ENCODE assay signal across 1 cellular context in the genomic region with DNA sequence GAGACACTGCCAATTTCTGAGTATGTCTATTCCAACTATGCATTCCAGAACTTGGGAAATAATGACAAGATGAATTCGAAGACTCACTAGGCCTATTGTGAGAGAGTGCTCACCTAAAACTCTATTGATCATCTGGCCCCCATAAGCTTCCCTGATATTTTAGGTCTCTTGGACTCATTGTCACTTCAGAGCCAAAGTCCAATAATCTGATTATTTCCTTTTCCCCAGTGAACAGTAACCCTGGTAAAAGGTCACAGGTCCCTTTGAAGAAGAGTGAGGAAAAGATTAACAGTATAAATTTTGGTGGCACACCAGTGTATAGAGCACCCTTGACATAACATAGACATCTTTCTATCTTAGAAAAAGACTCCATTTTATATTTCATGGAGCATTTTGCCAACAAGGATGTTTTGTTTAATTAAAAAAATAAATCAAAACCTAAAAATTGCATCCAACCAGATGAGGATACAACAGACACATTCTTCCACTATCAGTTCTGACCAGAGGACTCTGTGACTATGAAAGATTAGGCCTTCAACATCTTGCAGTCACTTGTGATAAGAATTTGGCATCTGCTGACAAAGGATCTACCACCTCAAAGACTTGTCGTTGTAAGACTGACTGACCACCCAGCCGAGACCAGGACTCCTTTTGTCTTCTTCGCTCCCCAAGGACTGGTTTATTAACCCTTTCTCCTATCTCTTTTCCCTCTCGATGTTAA.
A peak's percentile ranks its signal among the peaks of the same experiment; 100 is the strongest.
TF ChIP-seq lines count a peak whose summit lies in the region.

No MANE protein-coding gene starts in this region.

TF ChIP-seq in K562, 482 proteins besides CTCF, POLR2A, EP300 and RAD21 (continued from another document and continues in another):
- TF ChIP-seq, protein P1, sequence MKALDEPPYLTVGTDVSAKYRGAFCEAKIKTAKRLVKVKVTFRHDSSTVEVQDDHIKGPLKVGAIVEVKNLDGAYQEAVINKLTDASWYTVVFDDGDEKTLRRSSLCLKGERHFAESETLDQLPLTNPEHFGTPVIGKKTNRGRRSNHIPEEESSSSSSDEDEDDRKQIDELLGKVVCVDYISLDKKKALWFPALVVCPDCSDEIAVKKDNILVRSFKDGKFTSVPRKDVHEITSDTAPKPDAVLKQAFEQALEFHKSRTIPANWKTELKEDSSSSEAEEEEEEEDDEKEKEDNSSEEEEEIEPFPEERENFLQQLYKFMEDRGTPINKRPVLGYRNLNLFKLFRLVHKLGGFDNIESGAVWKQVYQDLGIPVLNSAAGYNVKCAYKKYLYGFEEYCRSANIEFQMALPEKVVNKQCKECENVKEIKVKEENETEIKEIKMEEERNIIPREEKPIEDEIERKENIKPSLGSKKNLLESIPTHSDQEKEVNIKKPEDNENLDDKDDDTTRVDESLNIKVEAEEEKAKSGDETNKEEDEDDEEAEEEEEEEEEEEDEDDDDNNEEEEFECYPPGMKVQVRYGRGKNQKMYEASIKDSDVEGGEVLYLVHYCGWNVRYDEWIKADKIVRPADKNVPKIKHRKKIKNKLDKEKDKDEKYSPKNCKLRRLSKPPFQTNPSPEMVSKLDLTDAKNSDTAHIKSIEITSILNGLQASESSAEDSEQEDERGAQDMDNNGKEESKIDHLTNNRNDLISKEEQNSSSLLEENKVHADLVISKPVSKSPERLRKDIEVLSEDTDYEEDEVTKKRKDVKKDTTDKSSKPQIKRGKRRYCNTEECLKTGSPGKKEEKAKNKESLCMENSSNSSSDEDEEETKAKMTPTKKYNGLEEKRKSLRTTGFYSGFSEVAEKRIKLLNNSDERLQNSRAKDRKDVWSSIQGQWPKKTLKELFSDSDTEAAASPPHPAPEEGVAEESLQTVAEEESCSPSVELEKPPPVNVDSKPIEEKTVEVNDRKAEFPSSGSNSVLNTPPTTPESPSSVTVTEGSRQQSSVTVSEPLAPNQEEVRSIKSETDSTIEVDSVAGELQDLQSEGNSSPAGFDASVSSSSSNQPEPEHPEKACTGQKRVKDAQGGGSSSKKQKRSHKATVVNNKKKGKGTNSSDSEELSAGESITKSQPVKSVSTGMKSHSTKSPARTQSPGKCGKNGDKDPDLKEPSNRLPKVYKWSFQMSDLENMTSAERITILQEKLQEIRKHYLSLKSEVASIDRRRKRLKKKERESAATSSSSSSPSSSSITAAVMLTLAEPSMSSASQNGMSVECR (CRISPR knock-in tag; IDR thresholded peaks at IDR 0.05): no peak
- no peak for TF ChIP-seq ETV1 (tag; conservative IDR thresholded peaks at IDR 0.05; ENCODE audit: low read depth)
- TF ChIP-seq, protein P2, sequence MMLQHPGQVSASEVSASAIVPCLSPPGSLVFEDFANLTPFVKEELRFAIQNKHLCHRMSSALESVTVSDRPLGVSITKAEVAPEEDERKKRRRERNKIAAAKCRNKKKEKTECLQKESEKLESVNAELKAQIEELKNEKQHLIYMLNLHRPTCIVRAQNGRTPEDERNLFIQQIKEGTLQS (IDR thresholded peaks at IDR 0.05): no peak
- TF ChIP-seq, protein P2 (CRISPR knock-in tag; conservative IDR thresholded peaks at IDR 0.05): no peak
- TF ChIP-seq, protein P3, sequence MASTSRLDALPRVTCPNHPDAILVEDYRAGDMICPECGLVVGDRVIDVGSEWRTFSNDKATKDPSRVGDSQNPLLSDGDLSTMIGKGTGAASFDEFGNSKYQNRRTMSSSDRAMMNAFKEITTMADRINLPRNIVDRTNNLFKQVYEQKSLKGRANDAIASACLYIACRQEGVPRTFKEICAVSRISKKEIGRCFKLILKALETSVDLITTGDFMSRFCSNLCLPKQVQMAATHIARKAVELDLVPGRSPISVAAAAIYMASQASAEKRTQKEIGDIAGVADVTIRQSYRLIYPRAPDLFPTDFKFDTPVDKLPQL (IDR thresholded peaks at IDR 0.05; ENCODE audit: extremely low read depth, insufficient read length): no peak
- TF ChIP-seq TBP (optimal IDR thresholded peaks at IDR 0.05; ENCODE audit: low read depth, low read length): no peak
- TF ChIP-seq ZNF121 (CRISPR knock-in tag; conservative IDR thresholded peaks at IDR 0.05): no peak
- no peak for TF ChIP-seq NUFIP1 (IDR thresholded peaks at IDR 0.05; ENCODE audit: partially characterized antibody)
- TF ChIP-seq KLF13 (tag; IDR thresholded peaks at IDR 0.05; ENCODE audit: borderline replicate concordance, low read depth): no peak
- TF ChIP-seq, protein P4, sequence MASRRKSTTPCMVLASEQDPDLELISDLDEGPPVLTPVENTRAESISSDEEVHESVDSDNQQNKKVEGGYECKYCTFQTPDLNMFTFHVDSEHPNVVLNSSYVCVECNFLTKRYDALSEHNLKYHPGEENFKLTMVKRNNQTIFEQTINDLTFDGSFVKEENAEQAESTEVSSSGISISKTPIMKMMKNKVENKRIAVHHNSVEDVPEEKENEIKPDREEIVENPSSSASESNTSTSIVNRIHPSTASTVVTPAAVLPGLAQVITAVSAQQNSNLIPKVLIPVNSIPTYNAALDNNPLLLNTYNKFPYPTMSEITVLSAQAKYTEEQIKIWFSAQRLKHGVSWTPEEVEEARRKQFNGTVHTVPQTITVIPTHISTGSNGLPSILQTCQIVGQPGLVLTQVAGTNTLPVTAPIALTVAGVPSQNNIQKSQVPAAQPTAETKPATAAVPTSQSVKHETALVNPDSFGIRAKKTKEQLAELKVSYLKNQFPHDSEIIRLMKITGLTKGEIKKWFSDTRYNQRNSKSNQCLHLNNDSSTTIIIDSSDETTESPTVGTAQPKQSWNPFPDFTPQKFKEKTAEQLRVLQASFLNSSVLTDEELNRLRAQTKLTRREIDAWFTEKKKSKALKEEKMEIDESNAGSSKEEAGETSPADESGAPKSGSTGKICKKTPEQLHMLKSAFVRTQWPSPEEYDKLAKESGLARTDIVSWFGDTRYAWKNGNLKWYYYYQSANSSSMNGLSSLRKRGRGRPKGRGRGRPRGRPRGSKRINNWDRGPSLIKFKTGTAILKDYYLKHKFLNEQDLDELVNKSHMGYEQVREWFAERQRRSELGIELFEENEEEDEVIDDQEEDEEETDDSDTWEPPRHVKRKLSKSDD (conservative IDR thresholded peaks at IDR 0.05; ENCODE audit: low read length): no peak
- no peak for TF ChIP-seq KAT7 (CRISPR knock-in tag; IDR thresholded peaks at IDR 0.05; ENCODE audit: borderline replicate concordance)
- no peak for TF ChIP-seq SIN3A (IDR thresholded peaks at IDR 0.05; ENCODE audit: borderline replicate concordance in 2 of 2, control insufficient read depth in 1 of 2, low read depth in 2 of 2, low read length in 2 of 2)
- TF ChIP-seq POLR3G (IDR thresholded peaks at IDR 0.05; ENCODE audit: extremely low read depth, insufficient read length, insufficient replicate concordance): no peak
- TF ChIP-seq, protein P5, sequence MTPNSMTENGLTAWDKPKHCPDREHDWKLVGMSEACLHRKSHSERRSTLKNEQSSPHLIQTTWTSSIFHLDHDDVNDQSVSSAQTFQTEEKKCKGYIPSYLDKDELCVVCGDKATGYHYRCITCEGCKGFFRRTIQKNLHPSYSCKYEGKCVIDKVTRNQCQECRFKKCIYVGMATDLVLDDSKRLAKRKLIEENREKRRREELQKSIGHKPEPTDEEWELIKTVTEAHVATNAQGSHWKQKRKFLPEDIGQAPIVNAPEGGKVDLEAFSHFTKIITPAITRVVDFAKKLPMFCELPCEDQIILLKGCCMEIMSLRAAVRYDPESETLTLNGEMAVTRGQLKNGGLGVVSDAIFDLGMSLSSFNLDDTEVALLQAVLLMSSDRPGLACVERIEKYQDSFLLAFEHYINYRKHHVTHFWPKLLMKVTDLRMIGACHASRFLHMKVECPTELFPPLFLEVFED (CRISPR knock-in tag; conservative IDR thresholded peaks at IDR 0.05): no peak
- TF ChIP-seq TCF3 (CRISPR knock-in tag; IDR thresholded peaks at IDR 0.05): peak; percentile 92
- peak; percentile 67 for TF ChIP-seq HDAC3 (IDR thresholded peaks at IDR 0.05; ENCODE audit: borderline replicate concordance, partially characterized antibody)
- no peak for TF ChIP-seq ZNF408 (CRISPR knock-in tag; IDR thresholded peaks at IDR 0.05; ENCODE audit: low read depth)
- TF ChIP-seq ZKSCAN1 (IDR thresholded peaks at IDR 0.05; ENCODE audit: low read depth, low read length): no peak
- TF ChIP-seq ASH1L (IDR thresholded peaks at IDR 0.05; ENCODE audit: borderline replicate concordance, low read depth, partially characterized antibody): no peak
- TF ChIP-seq NFE2 (IDR thresholded peaks at IDR 0.05; ENCODE audit: low read depth): 0 out of 2 replicates have a peak, but pooled peaks have one; percentile 36
- TF ChIP-seq, protein P6, sequence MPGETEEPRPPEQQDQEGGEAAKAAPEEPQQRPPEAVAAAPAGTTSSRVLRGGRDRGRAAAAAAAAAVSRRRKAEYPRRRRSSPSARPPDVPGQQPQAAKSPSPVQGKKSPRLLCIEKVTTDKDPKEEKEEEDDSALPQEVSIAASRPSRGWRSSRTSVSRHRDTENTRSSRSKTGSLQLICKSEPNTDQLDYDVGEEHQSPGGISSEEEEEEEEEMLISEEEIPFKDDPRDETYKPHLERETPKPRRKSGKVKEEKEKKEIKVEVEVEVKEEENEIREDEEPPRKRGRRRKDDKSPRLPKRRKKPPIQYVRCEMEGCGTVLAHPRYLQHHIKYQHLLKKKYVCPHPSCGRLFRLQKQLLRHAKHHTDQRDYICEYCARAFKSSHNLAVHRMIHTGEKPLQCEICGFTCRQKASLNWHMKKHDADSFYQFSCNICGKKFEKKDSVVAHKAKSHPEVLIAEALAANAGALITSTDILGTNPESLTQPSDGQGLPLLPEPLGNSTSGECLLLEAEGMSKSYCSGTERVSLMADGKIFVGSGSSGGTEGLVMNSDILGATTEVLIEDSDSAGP (CRISPR knock-in tag; IDR thresholded peaks at IDR 0.05): no peak
- no peak for TF ChIP-seq PTTG1 (tag; IDR thresholded peaks at IDR 0.05; ENCODE audit: low read depth)
- no peak for TF ChIP-seq BCOR (IDR thresholded peaks at IDR 0.05)
- TF ChIP-seq, protein P7, sequence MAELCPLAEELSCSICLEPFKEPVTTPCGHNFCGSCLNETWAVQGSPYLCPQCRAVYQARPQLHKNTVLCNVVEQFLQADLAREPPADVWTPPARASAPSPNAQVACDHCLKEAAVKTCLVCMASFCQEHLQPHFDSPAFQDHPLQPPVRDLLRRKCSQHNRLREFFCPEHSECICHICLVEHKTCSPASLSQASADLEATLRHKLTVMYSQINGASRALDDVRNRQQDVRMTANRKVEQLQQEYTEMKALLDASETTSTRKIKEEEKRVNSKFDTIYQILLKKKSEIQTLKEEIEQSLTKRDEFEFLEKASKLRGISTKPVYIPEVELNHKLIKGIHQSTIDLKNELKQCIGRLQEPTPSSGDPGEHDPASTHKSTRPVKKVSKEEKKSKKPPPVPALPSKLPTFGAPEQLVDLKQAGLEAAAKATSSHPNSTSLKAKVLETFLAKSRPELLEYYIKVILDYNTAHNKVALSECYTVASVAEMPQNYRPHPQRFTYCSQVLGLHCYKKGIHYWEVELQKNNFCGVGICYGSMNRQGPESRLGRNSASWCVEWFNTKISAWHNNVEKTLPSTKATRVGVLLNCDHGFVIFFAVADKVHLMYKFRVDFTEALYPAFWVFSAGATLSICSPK (IDR thresholded peaks at IDR 0.05; ENCODE audit: borderline replicate concordance): no peak
- peak; percentile 28; the same call in 1 of the 2 replicates for TF ChIP-seq CXXC5 (CRISPR knock-in tag; IDR thresholded peaks at IDR 0.05)
- 0 out of 2 replicates have a peak, but pooled peaks have one; percentile 47 for TF ChIP-seq LEF1 (IDR thresholded peaks at IDR 0.05)
- no peak for TF ChIP-seq ZNF324 (CRISPR knock-in tag; IDR thresholded peaks at IDR 0.05)
- TF ChIP-seq ZNF134 (CRISPR knock-in tag; conservative IDR thresholded peaks at IDR 0.05): no peak
- TF ChIP-seq SIX5 (IDR thresholded peaks at IDR 0.05; ENCODE audit: borderline replicate concordance in 1 of 2, insufficient read depth in 1 of 2, low read depth in 1 of 2, low read length in 2 of 2): no peak
- TF ChIP-seq, protein P8, sequence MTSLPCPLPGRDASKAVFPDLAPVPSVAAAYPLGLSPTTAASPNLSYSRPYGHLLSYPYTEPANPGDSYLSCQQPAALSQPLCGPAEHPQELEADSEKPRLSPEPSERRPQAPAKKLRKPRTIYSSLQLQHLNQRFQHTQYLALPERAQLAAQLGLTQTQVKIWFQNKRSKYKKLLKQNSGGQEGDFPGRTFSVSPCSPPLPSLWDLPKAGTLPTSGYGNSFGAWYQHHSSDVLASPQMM (CRISPR knock-in tag; IDR thresholded peaks at IDR 0.05): no peak
- no peak for TF ChIP-seq RUNX1 (IDR thresholded peaks at IDR 0.05; ENCODE audit: low read depth)
- no peak for TF ChIP-seq L3MBTL2 (IDR thresholded peaks at IDR 0.05)
- TF ChIP-seq ELF4 (CRISPR knock-in tag; IDR thresholded peaks at IDR 0.05): no peak
- no peak for TF ChIP-seq NR2C2 (CRISPR knock-in tag; IDR thresholded peaks at IDR 0.05)
- no peak for TF ChIP-seq NR2C2 (tag; IDR thresholded peaks at IDR 0.05)
- no peak for TF ChIP-seq PRPF4 (IDR thresholded peaks at IDR 0.05; ENCODE audit: insufficient read depth, low read depth, low read length, poor library complexity, severe bottlenecking)
- TF ChIP-seq, protein P9, sequence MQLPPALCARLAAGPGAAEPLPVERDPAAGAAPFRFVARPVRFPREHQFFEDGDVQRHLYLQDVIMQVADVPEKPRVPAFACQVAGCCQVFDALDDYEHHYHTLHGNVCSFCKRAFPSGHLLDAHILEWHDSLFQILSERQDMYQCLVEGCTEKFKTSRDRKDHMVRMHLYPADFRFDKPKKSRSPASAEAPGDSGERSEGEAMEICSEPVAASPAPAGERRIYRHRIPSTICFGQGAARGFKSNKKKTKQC (CRISPR knock-in tag; IDR thresholded peaks at IDR 0.05): no peak
- TF ChIP-seq ZC3H8 (IDR thresholded peaks at IDR 0.05): no peak
- no peak for TF ChIP-seq E2F3 (CRISPR knock-in tag; IDR thresholded peaks at IDR 0.05)
- TF ChIP-seq EGR1 (conservative IDR thresholded peaks at IDR 0.05): no peak
- TF ChIP-seq, protein P10, sequence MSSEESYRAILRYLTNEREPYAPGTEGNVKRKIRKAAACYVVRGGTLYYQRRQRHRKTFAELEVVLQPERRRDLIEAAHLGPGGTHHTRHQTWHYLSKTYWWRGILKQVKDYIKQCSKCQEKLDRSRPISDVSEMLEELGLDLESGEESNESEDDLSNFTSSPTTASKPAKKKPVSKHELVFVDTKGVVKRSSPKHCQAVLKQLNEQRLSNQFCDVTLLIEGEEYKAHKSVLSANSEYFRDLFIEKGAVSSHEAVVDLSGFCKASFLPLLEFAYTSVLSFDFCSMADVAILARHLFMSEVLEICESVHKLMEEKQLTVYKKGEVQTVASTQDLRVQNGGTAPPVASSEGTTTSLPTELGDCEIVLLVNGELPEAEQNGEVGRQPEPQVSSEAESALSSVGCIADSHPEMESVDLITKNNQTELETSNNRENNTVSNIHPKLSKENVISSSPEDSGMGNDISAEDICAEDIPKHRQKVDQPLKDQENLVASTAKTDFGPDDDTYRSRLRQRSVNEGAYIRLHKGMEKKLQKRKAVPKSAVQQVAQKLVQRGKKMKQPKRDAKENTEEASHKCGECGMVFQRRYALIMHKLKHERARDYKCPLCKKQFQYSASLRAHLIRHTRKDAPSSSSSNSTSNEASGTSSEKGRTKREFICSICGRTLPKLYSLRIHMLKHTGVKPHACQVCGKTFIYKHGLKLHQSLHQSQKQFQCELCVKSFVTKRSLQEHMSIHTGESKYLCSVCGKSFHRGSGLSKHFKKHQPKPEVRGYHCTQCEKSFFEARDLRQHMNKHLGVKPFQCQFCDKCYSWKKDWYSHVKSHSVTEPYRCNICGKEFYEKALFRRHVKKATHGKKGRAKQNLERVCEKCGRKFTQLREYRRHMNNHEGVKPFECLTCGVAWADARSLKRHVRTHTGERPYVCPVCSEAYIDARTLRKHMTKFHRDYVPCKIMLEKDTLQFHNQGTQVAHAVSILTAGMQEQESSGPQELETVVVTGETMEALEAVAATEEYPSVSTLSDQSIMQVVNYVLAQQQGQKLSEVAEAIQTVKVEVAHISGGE (CRISPR knock-in tag; IDR thresholded peaks at IDR 0.05): peak in 1 of 3 experiments; percentile 57; a peak in 1 of 6 replicates
- TF ChIP-seq ZFX (CRISPR knock-in tag; IDR thresholded peaks at IDR 0.05): no peak
- no peak for TF ChIP-seq NBN (IDR thresholded peaks at IDR 0.05; ENCODE audit: low read depth)
